ENCODE assay signal across 8 cellular contexts in the genomic region with DNA sequence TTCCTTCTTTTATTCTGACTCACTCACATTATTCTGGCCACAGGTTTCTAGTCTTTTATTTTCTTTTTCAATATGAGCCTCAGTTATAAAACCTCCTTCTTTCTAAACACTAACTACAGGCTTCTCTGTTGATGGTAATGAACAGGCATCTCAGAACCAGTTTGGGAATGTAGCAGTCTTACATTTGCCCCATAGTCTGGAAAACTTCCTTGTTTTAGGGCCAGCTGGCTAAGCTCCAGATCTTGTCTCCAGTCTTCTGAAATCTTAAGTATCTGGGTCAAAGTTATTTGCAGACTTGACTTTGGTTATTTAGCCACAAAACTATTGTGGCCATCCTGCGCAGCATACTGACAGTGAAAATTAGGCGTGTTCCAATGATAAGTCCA.
DNase-seq lines count a peak whose midpoint lies in the region; ATAC-seq, FAIRE-seq and TF ChIP-seq lines count a peak whose summit lies in the region.

No MANE protein-coding gene starts in this region.

- no peak for FAIRE-seq in pancreas (lab: Jason Lieb, UNC)

- no peaks in the 10 kb centered on the region for H3K9me3 ChIP-seq in pancreas

- H3K4me1 ChIP-seq in pancreas: peaks cover 6 to 29% (median 7%) of the 10 kb centered on the region in 3 donors

- H3K4me3 ChIP-seq in fibroblast of mammary gland (ENCODE audit: control insufficient read depth, low read depth, low read length): no peak overlapping the region
- H3K4me3 ChIP-seq in pancreas: no peak overlapping the region

- in situ Hi-C loops in Caki2 (cut with HindIII; ENCODE audit: low pct_unique_long_range_greater_than_20kb, low sequenced_read_pairs): no loop called here
- in situ Hi-C loops in KBM-7 (cut with MboI; ENCODE audit: low pct_unique_long_range_greater_than_20kb, low sequenced_read_pairs): no loop called here

- no peaks in the 10 kb centered on the region for H3K36me3 ChIP-seq in pancreas

- peak; percentile 62 to 77 (median 68) for ATAC-seq in pancreas
- no peak for ATAC-seq in HG02642 (IDR thresholded peaks at IDR 0.05; ENCODE audit: poor library complexity, unreplicated experiment)
- no peak for ATAC-seq in GM21786 (IDR thresholded peaks at IDR 0.05; ENCODE audit: unreplicated experiment)

- no peaks in the 10 kb centered on the region for H3K27me3 ChIP-seq in pancreas

- DNase-seq in Caki2 (ENCODE audit: low read depth) (peak; percentile 3), OCI-M1 (lab: John Stamatoyannopoulos, UW) (peak; percentile 30), fibroblast of mammary gland (ENCODE audit: low read depth) (peak; percentile 82), pancreas (peak in 4 of 6 donors; percentile 49 to 67 (median 62)), KBM-7 (no peak), NCI-H774 (lab: John Stamatoyannopoulos, UW) (no peak)

- H3K27ac ChIP-seq in pancreas: peak overlapping the region in 1 of 4 donors; percentile 20

- intact Hi-C loops in pancreas (cut with DNase I): no loop called here

- TF ChIP-seq CTCF in fibroblast of mammary gland (conservative IDR thresholded peaks at IDR 0.05; ENCODE audit: control insufficient read depth, insufficient read depth, low read depth, low read length): no peak
- TF ChIP-seq CTCF in pancreas (IDR thresholded peaks at IDR 0.05): no peak

- WGBS in pancreas, 2 donors: 28 to 33% methylated on average over 2 of the region's 2 CpGs

Comparison
In these comparisons a context has a peak if more than half of its experiments do, and no peak if none do; other contexts are left out.
1. DNase-seq: peak in Caki2 (single experiment), OCI-M1 (single experiment), fibroblast of mammary gland (single experiment) and pancreas (4 of 6); none in KBM-7 (single experiment) and NCI-H774 (single experiment).
2. ATAC-seq: peak in pancreas (4 of 4); none in HG02642 (single experiment) and GM21786 (single experiment).